ENCODE assay signal across 1 cellular context in genomic region chr20:35697696-35698297, GRCh38.
TF ChIP-seq lines count a peak whose summit lies in the region.

No MANE protein-coding gene starts in this region.

TF ChIP-seq in HEK293, 187 proteins besides CTCF, POLR2A, EP300 and RAD21 (continued from another document):
- TF ChIP-seq ZBTB11 (tag by site-specific recombination; conservative IDR thresholded peaks at IDR 0.05; ENCODE audit: low read depth) = peak; percentile 50
- TF ChIP-seq ZNF670 (tag by site-specific recombination; IDR thresholded peaks at IDR 0.05; ENCODE audit: low read depth) = no peak
- peak; percentile 64; the same call in 1 of the 2 replicates for TF ChIP-seq ZFHX2 (tag by site-specific recombination; conservative IDR thresholded peaks at IDR 0.05)
- no peak for TF ChIP-seq ZNF138 (tag by site-specific recombination; IDR thresholded peaks at IDR 0.05; ENCODE audit: borderline replicate concordance)
- peak; percentile 77 for TF ChIP-seq ZNF600 (tag by site-specific recombination; IDR thresholded peaks at IDR 0.05)
- no peak for TF ChIP-seq ZNF692 (tag by site-specific recombination; IDR thresholded peaks at IDR 0.05)
- TF ChIP-seq ZNF585B (tag by site-specific recombination; IDR thresholded peaks at IDR 0.05) = no peak
